In genomic region chr2:238493411-238493810, GRCh38 we compare ENCODE assay signal across 13 cellular contexts.
DNase-seq lines count a peak whose midpoint lies in the region; ATAC-seq and TF ChIP-seq lines count a peak whose summit lies in the region.
"Had no signal": no experiment of that assay in that cellular context is flagged by ENCODE, and none has a peak within 500 bp of the region (broad histone marks: within the 10 kb centered on the region; RNA-seq: fewer than 3 reads in every experiment).

No MANE protein-coding gene starts in this region.

- intact Hi-C loops in CD4-positive, alpha-beta T cell (cut with DNase I, micrococcal nuclease), result no loop called here
- intact Hi-C loops in naive thymus-derived CD4-positive, alpha-beta T cell (cut with micrococcal nuclease), result no loop called here

- H3K9me3 Mint-ChIP-seq in CD4-positive, alpha-beta T cell, result no peaks in the 10 kb centered on the region
- H3K9me3 Mint-ChIP-seq in WTC11, result no peaks in the 10 kb centered on the region
- no peaks in the 10 kb centered on the region for H3K9me3 Mint-ChIP-seq in naive thymus-derived CD4-positive, alpha-beta T cell
- no peaks in the 10 kb centered on the region for H3K9me3 Mint-ChIP-seq in activated T-cell treated with anti-CD3 and anti-CD28 coated beads, Interleukin-2, amount 50 U/mL, for 72 hours

- no peaks in the 10 kb centered on the region for H3K36me3 Mint-ChIP-seq in CD4-positive, alpha-beta T cell (ENCODE audit: low read depth)
- H3K36me3 Mint-ChIP-seq in WTC11, result no peaks in the 10 kb centered on the region
- no peaks in the 10 kb centered on the region for H3K36me3 Mint-ChIP-seq in naive thymus-derived CD4-positive, alpha-beta T cell
- no peaks in the 10 kb centered on the region for H3K36me3 Mint-ChIP-seq in activated T-cell treated with anti-CD3 and anti-CD28 coated beads, Interleukin-2, amount 50 U/mL, for 72 hours (ENCODE audit: insufficient read depth in 2 of 2)

- H3K27me3 Mint-ChIP-seq in CD4-positive, alpha-beta T cell, result no peaks in the 10 kb centered on the region
- no peaks in the 10 kb centered on the region; the same call in 1 of the 2 replicates for H3K27me3 Mint-ChIP-seq in WTC11 (ENCODE audit: low read depth)
- H3K27me3 Mint-ChIP-seq in naive thymus-derived CD4-positive, alpha-beta T cell, result peaks cover 0 to 6% (median 0%) of the 10 kb centered on the region in 5 donors
- H3K27me3 Mint-ChIP-seq in activated T-cell treated with anti-CD3 and anti-CD28 coated beads, Interleukin-2, amount 50 U/mL, for 72 hours (ENCODE audit: low read depth), result no peaks in the 10 kb centered on the region

- H3K9me3 ChIP-seq in CD4-positive, alpha-beta T cell (ENCODE audit: control insufficient read depth, low read length), result no peaks in the 10 kb centered on the region
- H3K9me3 ChIP-seq in naive thymus-derived CD4-positive, alpha-beta T cell (ENCODE audit: control insufficient read depth in 2 of 3, low read length in 3 of 3), result no peaks in the 10 kb centered on the region

- POLR2A ChIA-PET in CD4-positive, alpha-beta T cell (lab: Charles Lee), result no interaction called here
- POLR2A ChIA-PET in WTC11 (lab: Charles Lee), result no interaction called here
- POLR2A ChIA-PET in naive thymus-derived CD4-positive, alpha-beta T cell (lab: Charles Lee), result no interaction called here

- CTCF ChIA-PET in CD4-positive, alpha-beta T cell (lab: Charles Lee), result no interaction called here
- CTCF ChIA-PET in WTC11 (lab: Charles Lee), result interaction anchor here (0.9 to 1.6 kb wide), 2 partner anchors 20 to 80 kb away, joined by 3 to 4 read pairs; no protein-coding TSS in a partner anchor
- CTCF ChIA-PET in naive thymus-derived CD4-positive, alpha-beta T cell (lab: Charles Lee), result interaction anchor here (0.6 to 1.1 kb wide), 2 partner anchors 16 to 21 kb away, joined by 3 read pairs; no protein-coding TSS in a partner anchor

- H3K27ac Mint-ChIP-seq in CD4-positive, alpha-beta T cell, result peak overlapping the region; percentile 83
- no peak overlapping the region for H3K27ac Mint-ChIP-seq in WTC11
- peak overlapping the region in 7 of 9 donors; percentile 78 to 95 (median 83) for H3K27ac Mint-ChIP-seq in naive thymus-derived CD4-positive, alpha-beta T cell
- no peak overlapping the region for H3K27ac Mint-ChIP-seq in activated T-cell treated with anti-CD3 and anti-CD28 coated beads, Interleukin-2, amount 50 U/mL, for 72 hours

- no peak overlapping the region for H3K4me3 ChIP-seq in naive thymus-derived CD4-positive, alpha-beta T cell (ENCODE audit: low read length)
- H3K4me3 ChIP-seq: PC-9 had no signal

- no peaks in the 10 kb centered on the region for H3K27me3 ChIP-seq in CD4-positive, alpha-beta T cell (ENCODE audit: control insufficient read depth, insufficient read depth, low read length)
- no peaks in the 10 kb centered on the region for H3K27me3 ChIP-seq in naive thymus-derived CD4-positive, alpha-beta T cell (ENCODE audit: control insufficient read depth in 2 of 2, insufficient read depth in 2 of 2, low read length in 2 of 2)

- H3K36me3 ChIP-seq in naive thymus-derived CD4-positive, alpha-beta T cell (ENCODE audit: control insufficient read depth in 2 of 3, insufficient read depth in 3 of 3, low read length in 3 of 3), result no peaks in the 10 kb centered on the region

- no peak for TF ChIP-seq CTCF in CD4-positive, alpha-beta T cell (IDR thresholded peaks at IDR 0.05)
- no peak for TF ChIP-seq CTCF in WTC11 (IDR thresholded peaks at IDR 0.05)

- no peak for ATAC-seq in CD4-positive, alpha-beta T cell (ENCODE audit: poor library complexity)
- ATAC-seq in WTC11 (no peak), HG03175 (IDR thresholded peaks at IDR 0.05; ENCODE audit: unreplicated experiment) (no peak)
- no peak for ATAC-seq in naive thymus-derived CD4-positive, alpha-beta T cell
- ATAC-seq in activated T-cell treated with anti-CD3 and anti-CD28 coated beads, Interleukin-2, amount 50 U/mL, for 72 hours (replicated peaks in 1 of 2), result no peak

- no peak overlapping the region for H3K27ac ChIP-seq in CD4-positive, alpha-beta T cell (ENCODE audit: low read depth, low read length)
- H3K27ac ChIP-seq in naive thymus-derived CD4-positive, alpha-beta T cell (ENCODE audit: low read depth, low read length), result no peak overlapping the region
- H3K27ac ChIP-seq: PC-9 had no signal

- DNase-seq in activated CD8-positive, alpha-beta memory T cell treated with anti-CD3 and anti-CD28 coated beads for 24 hours, result peak; percentile 45
- DNase-seq in activated CD8-positive, alpha-beta memory T cell treated with anti-CD3 and anti-CD28 coated beads, Interleukin-2, amount 50 U/mL, for 48 hours, result no peak
- no peak for DNase-seq in CD4-positive, alpha-beta T cell
- DNase-seq in WTC11 (ENCODE audit: low spot score), result no peak
- DNase-seq in naive thymus-derived CD4-positive, alpha-beta T cell, result no peak
- no peak for DNase-seq in stimulated activated CD4-positive, alpha-beta T cell treated with anti-CD3 and anti-CD28 coated beads, Interleukin-4, amount 100 ng/mL, for 24 hours
- DNase-seq in activated T-cell treated with anti-CD3 and anti-CD28 coated beads, Interleukin-2, amount 50 U/mL, for 72 hours, result no peak
- DNase-seq: DND-41, GF-D8, NCI-H1694, NCI-H446, PC-9 had no signal

- no peak overlapping the region for H3K4me3 Mint-ChIP-seq in CD4-positive, alpha-beta T cell
- H3K4me3 Mint-ChIP-seq in WTC11, result no peak overlapping the region
- peak overlapping the region in 9 of 10 donors; percentile 27 to 86 (median 68) for H3K4me3 Mint-ChIP-seq in naive thymus-derived CD4-positive, alpha-beta T cell
- H3K4me3 Mint-ChIP-seq in activated T-cell treated with anti-CD3 and anti-CD28 coated beads, Interleukin-2, amount 50 U/mL, for 72 hours, result no peak overlapping the region

- peaks cover 40% of the 10 kb centered on the region for H3K4me1 Mint-ChIP-seq in CD4-positive, alpha-beta T cell (ENCODE audit: low read depth)
- H3K4me1 Mint-ChIP-seq in WTC11, result peaks cover 6% of the 10 kb centered on the region
- H3K4me1 Mint-ChIP-seq in naive thymus-derived CD4-positive, alpha-beta T cell, result peaks cover 23 to 42% (median 38%) of the 10 kb centered on the region in 7 donors
- peaks cover 33% of the 10 kb centered on the region for H3K4me1 Mint-ChIP-seq in activated T-cell treated with anti-CD3 and anti-CD28 coated beads, Interleukin-2, amount 50 U/mL, for 72 hours (ENCODE audit: low read depth)

- peaks cover 8 to 27% of the 10 kb centered on the region in 2 donors for H3K4me1 ChIP-seq in naive thymus-derived CD4-positive, alpha-beta T cell (ENCODE audit: control insufficient read depth in 2 of 2, insufficient read depth in 2 of 2, low read length in 2 of 2)

TF ChIP-seq in WTC11, 78 proteins besides CTCF, POLR2A, EP300 and RAD21:
- TF ChIP-seq EMX1 (CRISPR knock-in tag; IDR thresholded peaks at IDR 0.05) (no peak), NR3C1 (CRISPR knock-in tag; conservative IDR thresholded peaks at IDR 0.05; ENCODE audit: low read depth) (no peak), ZNF138 (CRISPR knock-in tag; conservative IDR thresholded peaks at IDR 0.05) (no peak), FOXJ3 (CRISPR knock-in tag; IDR thresholded peaks at IDR 0.05; ENCODE audit: borderline replicate concordance) (no peak), ZNF317 (CRISPR knock-in tag; IDR thresholded peaks at IDR 0.05; ENCODE audit: borderline replicate concordance, low read depth) (no peak), ZNF121 (CRISPR knock-in tag; IDR thresholded peaks at IDR 0.05) (peak; percentile 36; the same call in 1 of the 2 replicates)

Comparison
In these comparisons a context has a peak if more than half of its experiments do, and no peak if none do; other contexts are left out.
1. H3K27ac Mint-ChIP-seq: peak in CD4-positive, alpha-beta T cell (single experiment) and naive thymus-derived CD4-positive, alpha-beta T cell (7 of 9); none in WTC11 (single experiment) and activated T-cell treated with anti-CD3 and anti-CD28 coated beads, Interleukin-2, amount 50 U/mL, for 72 hours (single experiment).
2. H3K4me3 Mint-ChIP-seq: peak in naive thymus-derived CD4-positive, alpha-beta T cell (9 of 10); none in CD4-positive, alpha-beta T cell (single experiment), WTC11 (single experiment) and activated T-cell treated with anti-CD3 and anti-CD28 coated beads, Interleukin-2, amount 50 U/mL, for 72 hours (0 of 2).